8 cellular contexts compared by ENCODE assay signal in genomic region chr13:114098689-114099056, GRCh38. TPM values are rescaled to one million over a fixed set of nuclear protein-coding genes. Genes with fewer than 3 reads are reported as not detected.
A peak's percentile ranks its signal among the peaks of the same experiment; 100 is the strongest.
DNase-seq lines count a peak whose midpoint lies in the region; ATAC-seq and TF ChIP-seq lines count a peak whose summit lies in the region.
"Not testable (repeated sequence)": the region's sequence is repeated elsewhere in the genome, so short reads cannot be mapped to it uniquely, and the experiment has no call there.

No MANE protein-coding gene starts in this region.

- TF ChIP-seq CTCF in right atrium auricular region (IDR thresholded peaks at IDR 0.05); type B pancreatic cell (conservative IDR thresholded peaks at IDR 0.05): not testable (repeated sequence)

- peaks cover 69 to 90% (median 72%) of the 10 kb centered on the region in 3 donors for H3K4me1 Mint-ChIP-seq in CD8-positive, alpha-beta memory T cell
- peaks cover 25% of the 10 kb centered on the region for H3K4me1 Mint-ChIP-seq in T-helper 1 cell treated with Interleukin-12 subunit alpha and Interleukin-12 subunit beta and Interleukin-4 antibody, amounts not matched to agents 30 μg/mL and 1 μg/mL, for 36 hours (ENCODE audit: low read depth)
- H3K4me1 Mint-ChIP-seq in activated naive CD4-positive, alpha-beta T cell treated with anti-CD3 and anti-CD28 coated beads, Interleukin-2, amount 10 ng/mL, durations not matched to agents 7 days and 5 days = peaks cover 28% of the 10 kb centered on the region
- H3K4me1 Mint-ChIP-seq in naive thymus-derived CD8-positive, alpha-beta T cell = peaks cover 53 to 78% (median 77%) of the 10 kb centered on the region in 4 donors
- H3K4me1 Mint-ChIP-seq in type B pancreatic cell (ENCODE audit: unreplicated experiment) = peaks cover 24% of the 10 kb centered on the region

- not testable (repeated sequence) for DNase-seq in CD8-positive, alpha-beta memory T cell; activated naive CD4-positive, alpha-beta T cell treated with anti-CD3 and anti-CD28 coated beads, Interleukin-2, amount 10 ng/mL, durations not matched to agents 7 days and 5 days; right atrium auricular region (ENCODE audit: low spot score); naive thymus-derived CD8-positive, alpha-beta T cell; type B pancreatic cell (ENCODE audit: extremely low spot score, unreplicated experiment)

- H3K9ac ChIP-seq in duodenal mucosa (ENCODE audit: low read depth in 1 of 2, low read length in 2 of 2) = not testable (repeated sequence)
- H3K9ac ChIP-seq in skeletal muscle tissue (ENCODE audit: low read depth in 1 of 3, low read length in 3 of 3) = peak overlapping the region; percentile 23 to 50 (median 43)

- peaks cover 74% of the 10 kb centered on the region for H3K4me1 ChIP-seq in CD8-positive, alpha-beta memory T cell (ENCODE audit: insufficient read depth, low read length)
- not testable (repeated sequence) for H3K4me1 ChIP-seq in duodenal mucosa (ENCODE audit: control insufficient read depth in 1 of 2, insufficient read depth in 2 of 2, low read length in 2 of 2)
- peaks cover 0 to 39% of the 10 kb centered on the region in 2 donors for H3K4me1 ChIP-seq in right atrium auricular region
- peaks cover 41 to 61% (median 50%) of the 10 kb centered on the region in 3 donors for H3K4me1 ChIP-seq in skeletal muscle tissue (ENCODE audit: control insufficient read depth in 3 of 3, insufficient read depth in 3 of 3, low read length in 3 of 3)

- CTCF ChIA-PET in CD8-positive, alpha-beta memory T cell (lab: Charles Lee); activated naive CD4-positive, alpha-beta T cell treated with anti-CD3 and anti-CD28 coated beads, Interleukin-2, amount 10 ng/mL, durations not matched to agents 7 days and 5 days (lab: Charles Lee): not testable (repeated sequence)

- H3K27me3 ChIP-seq in CD8-positive, alpha-beta memory T cell (ENCODE audit: insufficient read depth, low read length, poor library complexity, severe bottlenecking); duodenal mucosa (ENCODE audit: control insufficient read depth in 1 of 2, insufficient read depth in 2 of 2, low read length in 2 of 2); right atrium auricular region; skeletal muscle tissue (ENCODE audit: control insufficient read depth in 3 of 3, insufficient read depth in 3 of 3, low read length in 3 of 3): not testable (repeated sequence)

- H3K27ac ChIP-seq in CD8-positive, alpha-beta memory T cell (ENCODE audit: low read depth, low read length) = not testable (repeated sequence)
- H3K27ac ChIP-seq in duodenal mucosa (ENCODE audit: low read depth, low read length) = peak overlapping the region; percentile 10
- peak overlapping the region; percentile 64 to 80 for H3K27ac ChIP-seq in right atrium auricular region
- H3K27ac ChIP-seq in skeletal muscle tissue (ENCODE audit: low read depth, low read length) = peak overlapping the region; percentile 68

- peaks cover 3 to 25% (median 5%) of the 10 kb centered on the region in 5 donors for H3K9me3 Mint-ChIP-seq in CD8-positive, alpha-beta memory T cell
- H3K9me3 Mint-ChIP-seq in T-helper 1 cell treated with Interleukin-12 subunit alpha and Interleukin-12 subunit beta and Interleukin-4 antibody, amounts not matched to agents 30 μg/mL and 1 μg/mL, for 36 hours; type B pancreatic cell: not testable (repeated sequence)
- H3K9me3 Mint-ChIP-seq in activated naive CD4-positive, alpha-beta T cell treated with anti-CD3 and anti-CD28 coated beads, Interleukin-2, amount 10 ng/mL, durations not matched to agents 7 days and 5 days = peaks cover 26% of the 10 kb centered on the region
- H3K9me3 Mint-ChIP-seq in naive thymus-derived CD8-positive, alpha-beta T cell = peaks cover under 1 to 23% (median 6%) of the 10 kb centered on the region in 9 donors

- not testable (repeated sequence) for ATAC-seq in naive thymus-derived CD8-positive, alpha-beta T cell

- POLR2A ChIA-PET in CD8-positive, alpha-beta memory T cell (lab: Charles Lee); naive thymus-derived CD8-positive, alpha-beta T cell (lab: Charles Lee): not testable (repeated sequence)

- H3K36me3 Mint-ChIP-seq in CD8-positive, alpha-beta memory T cell = peaks cover 7 to 66% (median 10%) of the 10 kb centered on the region in 3 donors
- H3K36me3 Mint-ChIP-seq in T-helper 1 cell treated with Interleukin-12 subunit alpha and Interleukin-12 subunit beta and Interleukin-4 antibody, amounts not matched to agents 30 μg/mL and 1 μg/mL, for 36 hours (ENCODE audit: low read depth) = peaks cover 40% of the 10 kb centered on the region
- H3K36me3 Mint-ChIP-seq in activated naive CD4-positive, alpha-beta T cell treated with anti-CD3 and anti-CD28 coated beads, Interleukin-2, amount 10 ng/mL, durations not matched to agents 7 days and 5 days = peaks cover 69% of the 10 kb centered on the region
- H3K36me3 Mint-ChIP-seq in naive thymus-derived CD8-positive, alpha-beta T cell = peaks cover 11 to 54% (median 11%) of the 10 kb centered on the region in 3 donors
- H3K36me3 Mint-ChIP-seq in type B pancreatic cell = not testable (repeated sequence)

- H3K27me3 Mint-ChIP-seq in CD8-positive, alpha-beta memory T cell; T-helper 1 cell treated with Interleukin-12 subunit alpha and Interleukin-12 subunit beta and Interleukin-4 antibody, amounts not matched to agents 30 μg/mL and 1 μg/mL, for 36 hours (ENCODE audit: low read depth); activated naive CD4-positive, alpha-beta T cell treated with anti-CD3 and anti-CD28 coated beads, Interleukin-2, amount 10 ng/mL, durations not matched to agents 7 days and 5 days; naive thymus-derived CD8-positive, alpha-beta T cell; type B pancreatic cell: not testable (repeated sequence)

- H3K27ac Mint-ChIP-seq in CD8-positive, alpha-beta memory T cell = peak overlapping the region; percentile 46 to 92 (median 86)
- peak overlapping the region; percentile 55 for H3K27ac Mint-ChIP-seq in T-helper 1 cell treated with Interleukin-12 subunit alpha and Interleukin-12 subunit beta and Interleukin-4 antibody, amounts not matched to agents 30 μg/mL and 1 μg/mL, for 36 hours
- peak overlapping the region; percentile 62 for H3K27ac Mint-ChIP-seq in activated naive CD4-positive, alpha-beta T cell treated with anti-CD3 and anti-CD28 coated beads, Interleukin-2, amount 10 ng/mL, durations not matched to agents 7 days and 5 days
- H3K27ac Mint-ChIP-seq in naive thymus-derived CD8-positive, alpha-beta T cell = peak overlapping the region; percentile 63 to 98 (median 86)
- H3K27ac Mint-ChIP-seq in type B pancreatic cell = peak overlapping the region; percentile 74

- H3K9me3 ChIP-seq in CD8-positive, alpha-beta memory T cell (ENCODE audit: low read length); duodenal mucosa (ENCODE audit: control insufficient read depth in 1 of 2, low read length in 2 of 2); right atrium auricular region; skeletal muscle tissue (ENCODE audit: control insufficient read depth in 3 of 3, low read length in 3 of 3): not testable (repeated sequence)

- H3K36me3 ChIP-seq in CD8-positive, alpha-beta memory T cell (ENCODE audit: insufficient read depth, low read length); duodenal mucosa (ENCODE audit: control insufficient read depth in 1 of 2, insufficient read depth in 2 of 2, low read length in 2 of 2); right atrium auricular region; skeletal muscle tissue (ENCODE audit: control insufficient read depth in 3 of 3, insufficient read depth in 3 of 3, low read length in 3 of 3): not testable (repeated sequence)

- H3K4me3 ChIP-seq in CD8-positive, alpha-beta memory T cell (ENCODE audit: low read length); duodenal mucosa (ENCODE audit: low read depth in 1 of 2, low read length in 2 of 2); right atrium auricular region; skeletal muscle tissue (ENCODE audit: low read length in 3 of 3): not testable (repeated sequence)

- H3K4me3 Mint-ChIP-seq in CD8-positive, alpha-beta memory T cell = peak overlapping the region in 6 of 7 donors; percentile 36 to 78 (median 58)
- H3K4me3 Mint-ChIP-seq in T-helper 1 cell treated with Interleukin-12 subunit alpha and Interleukin-12 subunit beta and Interleukin-4 antibody, amounts not matched to agents 30 μg/mL and 1 μg/mL, for 36 hours; activated naive CD4-positive, alpha-beta T cell treated with anti-CD3 and anti-CD28 coated beads, Interleukin-2, amount 10 ng/mL, durations not matched to agents 7 days and 5 days; type B pancreatic cell: not testable (repeated sequence)
- peak overlapping the region in 9 of 10 donors; percentile 36 to 86 (median 62) for H3K4me3 Mint-ChIP-seq in naive thymus-derived CD8-positive, alpha-beta T cell

RNA-seq across cellular contexts. Expression of gene RASA3, which starts 33.8 kb away (rescaled TPM):
- total RNA-seq in CD8-positive, alpha-beta memory T cell = 10 to 100 TPM; 26.4 to 27.1 TPM
- polyA plus RNA-seq in CD8-positive, alpha-beta memory T cell = 123 TPM
- 10 to 100 TPM; 10.2 to 13.2 TPM for total RNA-seq in right atrium auricular region
- total RNA-seq in naive thymus-derived CD8-positive, alpha-beta T cell = 100 to 1,000 TPM; 194 to 196 TPM
- polyA plus RNA-seq in naive thymus-derived CD8-positive, alpha-beta T cell = 100 to 1,000 TPM in 2 of 3 donors, 10 to 100 TPM in 1; 62.2 to 169 (median 105) TPM
- total RNA-seq in skeletal muscle tissue = 14.1 TPM
- 1.9 and 9.3 TPM in 2 replicates for total RNA-seq in type B pancreatic cell (ENCODE audit: low replicate concordance)

Comparison
In these comparisons a context has a peak if more than half of its experiments do, and no peak if none do; other contexts are left out.
1. RNA of gene RASA3, which starts 33.8 kb away (total RNA-seq): 194 to 196 TPM in naive thymus-derived CD8-positive, alpha-beta T cell; 26.4 to 27.1 TPM in CD8-positive, alpha-beta memory T cell, 14.1 TPM in skeletal muscle tissue (single experiment), 10.2 to 13.2 TPM in right atrium auricular region and 1.9 to 9.3 TPM in type B pancreatic cell; every median in the first group is over 4 times any median in the second.
2. Peak in every context shown above with its lines, with median percentiles within 50 percentile points of each other: H3K27ac Mint-ChIP-seq.